In the genomic region with DNA sequence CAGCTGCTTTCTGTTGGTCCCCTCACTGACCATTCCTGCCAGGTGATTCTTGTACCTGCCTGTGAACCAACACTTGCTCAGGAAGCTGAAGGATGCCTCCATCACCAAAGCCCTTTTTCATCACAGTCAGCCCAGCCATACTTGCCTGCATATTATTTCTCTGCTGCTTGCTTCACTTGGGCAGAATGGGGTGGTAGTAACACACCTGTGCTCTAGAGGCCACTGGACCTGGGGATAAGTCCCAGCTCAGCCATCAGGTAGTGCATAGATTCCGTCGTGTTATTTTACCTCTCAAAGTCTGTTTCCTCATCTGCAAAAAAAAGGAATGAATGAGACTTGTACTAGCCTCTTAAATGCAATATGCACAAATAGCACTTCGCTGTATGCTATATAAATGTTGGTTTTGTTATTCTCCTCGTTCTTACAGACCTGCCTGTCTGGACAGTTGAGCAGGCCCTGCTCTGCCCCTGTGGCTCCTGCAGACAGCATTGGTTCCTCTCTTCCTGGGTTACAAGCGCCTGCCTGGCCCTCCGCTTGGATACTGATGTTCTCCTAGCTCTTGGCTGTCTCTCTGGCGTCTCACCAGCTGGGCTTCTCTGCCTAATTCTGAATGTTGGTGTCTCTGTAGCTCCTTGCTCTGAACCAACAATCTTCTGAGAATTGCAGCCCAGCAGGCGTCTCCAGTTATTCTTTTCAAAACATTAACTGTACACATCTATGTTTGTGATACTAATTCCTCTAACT, we compare ENCODE assay signal across 25 cellular contexts.
DNase-seq lines count a peak whose midpoint lies in the region; ATAC-seq, FAIRE-seq and TF ChIP-seq lines count a peak whose summit lies in the region.
"Had no signal": no experiment of that assay in that cellular context is flagged by ENCODE, and none has a peak within 500 bp of the region (broad histone marks: within the 10 kb centered on the region; RNA-seq: fewer than 3 reads in every experiment).

No MANE protein-coding gene starts in this region.

- BruUV-seq in HepG2 (replicated peaks; lab: Mats Ljungman, UMichigan): no TSS peak

- no peak overlapping the region for H3K4me2 ChIP-seq in HepG2 (ENCODE audit: low read depth, low read length)
- H3K4me2 ChIP-seq: BLaER1, PC-9 had no signal

- H3K27ac ChIP-seq in HepG2 (ENCODE audit: extremely low read length, insufficient read depth, low read length): no peak overlapping the region
- no peak overlapping the region for H3K27ac ChIP-seq in right lobe of liver
- no peak overlapping the region for H3K27ac ChIP-seq in testis
- H3K27ac ChIP-seq: BLaER1, HL-60, PC-9, SJSA1 had no signal

- H3K36me3 ChIP-seq in HepG2 (replicated peaks in 1 of 2; ENCODE audit: control insufficient read depth in 1 of 2, insufficient read depth in 2 of 2, low read length in 2 of 2) (no peaks in the 10 kb centered on the region), right lobe of liver (no peaks in the 10 kb centered on the region), testis (ENCODE audit: low read depth, missing control alignments) (no peaks in the 10 kb centered on the region)
- H3K36me3 ChIP-seq: BLaER1, SJSA1 had no signal

- intact Hi-C loops in HepG2 (cut with micrococcal nuclease; ENCODE audit: unreplicated experiment) (no loop called here), right lobe of liver (cut with DNase I) (no loop called here), testis (cut with DNase I; ENCODE audit: low total_unique reads) (no loop called here)

- TF ChIP-seq EP300 in HepG2 (IDR thresholded peaks at IDR 0.05; ENCODE audit: low read depth in 2 of 2, low read length in 2 of 2) (no peak), HepG2 (CRISPR knock-in tag; IDR thresholded peaks at IDR 0.05; ENCODE audit: borderline replicate concordance) (no peak)

- 31% methylated on average over 8 of the region's 8 CpGs for WGBS in HepG2 (ENCODE audit: low lambda C conversion rate)
- 77% methylated on average over 8 of the region's 8 CpGs for WGBS in right lobe of liver (ENCODE audit: insufficient coverage, low coverage, low lambda C conversion rate, missing lambda C conversion rate)
- WGBS in testis, 2 donors: 62 to 87% methylated on average over 8 of the region's 8 CpGs

- ATAC-seq in HepG2: peak; percentile 60
- ATAC-seq in right lobe of liver: no peak
- ATAC-seq in WTC11: peak; percentile 67
- ATAC-seq in GM19463 (IDR thresholded peaks at IDR 0.05; ENCODE audit: unreplicated experiment): no peak
- ATAC-seq: Right ventricle myocardium inferior had no signal

- TF ChIP-seq RAD21 in HepG2 (CRISPR knock-in tag; IDR thresholded peaks at IDR 0.05): no peak

- no peak overlapping the region for H2AFZ ChIP-seq in HepG2 (ENCODE audit: low read length)
- H2AFZ ChIP-seq: PC-9 had no signal

- H3K4me1 Mint-ChIP-seq in WTC11: peaks cover 3% of the 10 kb centered on the region; the same call in 1 of the 2 replicates
- H3K4me1 Mint-ChIP-seq: CD4-positive, alpha-beta memory T cell had no signal

- no peak for DNase-seq in HepG2 (ENCODE audit: low spot score)
- DNase-seq in right lobe of liver: no peak
- DNase-seq in WTC11 (ENCODE audit: low spot score): no peak
- peak; percentile 48 for DNase-seq in islet precursor cell
- DNase-seq in testis: peak; percentile 58
- DNase-seq in C1 segment of cervical spinal cord (lab: John Stamatoyannopoulos, UW): no peak
- DNase-seq in SKM-1 treated with dmso at 0.1 percent for 144 hours (lab: John Stamatoyannopoulos, UW; ENCODE audit: unreplicated experiment): no peak
- DNase-seq: CD4-positive, alpha-beta memory T cell; COR-L47; DMS79; EL; GF-D8; NCI-H1048; NCI-H1417 treated with DMSO at 0.1 percent for 48 hours; NCI-H1694 treated with DMSO at 0.1 percent for 48 hours; NCI-H2081; NCI-H2227 treated with DMSO at 0.1 percent for 48 hours; NCI-H526 treated with DMSO at 0.1 percent for 48 hours; PC-9 had no signal

- H3K4me1 ChIP-seq in HepG2 (ENCODE audit: insufficient read depth, low read length) (peaks cover 57% of the 10 kb centered on the region), right lobe of liver (peaks cover 0 to 7% (median 0%) of the 10 kb centered on the region in 4 donors), testis (no peaks in the 10 kb centered on the region)
- H3K4me1 ChIP-seq: BLaER1, SJSA1 had no signal

- no peaks in the 10 kb centered on the region for H4K20me1 ChIP-seq in HepG2 (ENCODE audit: insufficient read depth, low read length)
- H4K20me1 ChIP-seq: BLaER1 had no signal

- no peak overlapping the region for H3K9ac ChIP-seq in HepG2 (ENCODE audit: insufficient read depth, low read depth, low read length)
- H3K9ac ChIP-seq: BLaER1 had no signal

- H3K27ac Mint-ChIP-seq in WTC11: no peak overlapping the region
- H3K27ac Mint-ChIP-seq: CD4-positive, alpha-beta memory T cell had no signal

- TF ChIP-seq CTCF in HepG2 (CRISPR knock-in tag; IDR thresholded peaks at IDR 0.05) (no peak), right lobe of liver (IDR thresholded peaks at IDR 0.05) (no peak), WTC11 (IDR thresholded peaks at IDR 0.05) (no peak), testis (IDR thresholded peaks at IDR 0.05) (no peak)

- FAIRE-seq in HepG2 (lab: Jason Lieb, UNC): no peak
- FAIRE-seq: GM12891 had no signal

- no peaks in the 10 kb centered on the region for H3K9me3 Mint-ChIP-seq in WTC11
- H3K9me3 Mint-ChIP-seq: CD4-positive, alpha-beta memory T cell had no signal

- H3K27me3 ChIP-seq in HepG2 (ENCODE audit: control insufficient read depth in 1 of 2, insufficient read depth in 2 of 2, low read length in 2 of 2): peaks cover 2 to 23% of the 10 kb centered on the region in 2 experiments; a peak in 3 of 5 replicates
- no peaks in the 10 kb centered on the region for H3K27me3 ChIP-seq in right lobe of liver
- no peaks in the 10 kb centered on the region for H3K27me3 ChIP-seq in testis
- H3K27me3 ChIP-seq: BLaER1 had no signal

- H3K4me3 ChIP-seq in HepG2 (replicated peaks in 1 of 3; ENCODE audit: insufficient read depth in 1 of 3, low read depth in 2 of 3, low read length in 3 of 3) (no peak overlapping the region), right lobe of liver (no peak overlapping the region), testis (no peak overlapping the region)
- H3K4me3 ChIP-seq: BLaER1, PC-9, SJSA1 had no signal

- no peaks in the 10 kb centered on the region for H3K36me3 Mint-ChIP-seq in WTC11
- H3K36me3 Mint-ChIP-seq: CD4-positive, alpha-beta memory T cell had no signal

- peaks cover 3% of the 10 kb centered on the region for H3K27me3 Mint-ChIP-seq in WTC11 (ENCODE audit: low read depth)

- POLR2A ChIA-PET in HepG2 (lab: Yijun Ruan, JAX) (no interaction called here), WTC11 (lab: Charles Lee) (no interaction called here)

- in situ Hi-C loops in HepG2 (cut with HindIII; ENCODE audit: extremely low pct_ligation_motif_present, low pct_unique_long_range_greater_than_20kb): no loop called here

- CTCF ChIA-PET in HepG2 (lab: Yijun Ruan, JAX; ENCODE audit: low intra/inter-chr PET ratio, low total read pairs) (no interaction called here), WTC11 (lab: Charles Lee) (interaction anchor here (1.0 to 3.2 kb wide), 6 partner anchors 9 to 141 kb away, joined by 3 to 17 read pairs (median 6); no protein-coding TSS in a partner anchor)

- H3K79me2 ChIP-seq in HepG2 (ENCODE audit: insufficient read depth, low read length): no peaks in the 10 kb centered on the region

- H3K4me3 Mint-ChIP-seq in WTC11: no peak overlapping the region

- TF ChIP-seq POLR2A in HepG2 (IDR thresholded peaks at IDR 0.05; ENCODE audit: insufficient read depth in 1 of 2, low read depth in 2 of 2, low read length in 2 of 2) (no peak), right lobe of liver (IDR thresholded peaks at IDR 0.05) (no peak), testis (IDR thresholded peaks at IDR 0.05) (no peak)

- no peaks in the 10 kb centered on the region for H3K9me3 ChIP-seq in HepG2 (ENCODE audit: low read length)
- H3K9me3 ChIP-seq in right lobe of liver: no peaks in the 10 kb centered on the region
- no peaks in the 10 kb centered on the region for H3K9me3 ChIP-seq in testis
- H3K9me3 ChIP-seq: BLaER1, SJSA1 had no signal

TF ChIP-seq in WTC11, 78 proteins besides CTCF, POLR2A, EP300 and RAD21 (continues in another document):
- TF ChIP-seq CREM (CRISPR knock-in tag; IDR thresholded peaks at IDR 0.05): no peak
- TF ChIP-seq TCF7 (CRISPR knock-in tag; IDR thresholded peaks at IDR 0.05; ENCODE audit: low read depth): no peak
- TF ChIP-seq, protein P1, sequence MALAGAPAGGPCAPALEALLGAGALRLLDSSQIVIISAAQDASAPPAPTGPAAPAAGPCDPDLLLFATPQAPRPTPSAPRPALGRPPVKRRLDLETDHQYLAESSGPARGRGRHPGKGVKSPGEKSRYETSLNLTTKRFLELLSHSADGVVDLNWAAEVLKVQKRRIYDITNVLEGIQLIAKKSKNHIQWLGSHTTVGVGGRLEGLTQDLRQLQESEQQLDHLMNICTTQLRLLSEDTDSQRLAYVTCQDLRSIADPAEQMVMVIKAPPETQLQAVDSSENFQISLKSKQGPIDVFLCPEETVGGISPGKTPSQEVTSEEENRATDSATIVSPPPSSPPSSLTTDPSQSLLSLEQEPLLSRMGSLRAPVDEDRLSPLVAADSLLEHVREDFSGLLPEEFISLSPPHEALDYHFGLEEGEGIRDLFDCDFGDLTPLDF (CRISPR knock-in tag; IDR thresholded peaks at IDR 0.05): no peak
- no peak for TF ChIP-seq SOX15 (CRISPR knock-in tag; IDR thresholded peaks at IDR 0.05)
- TF ChIP-seq, protein P2, sequence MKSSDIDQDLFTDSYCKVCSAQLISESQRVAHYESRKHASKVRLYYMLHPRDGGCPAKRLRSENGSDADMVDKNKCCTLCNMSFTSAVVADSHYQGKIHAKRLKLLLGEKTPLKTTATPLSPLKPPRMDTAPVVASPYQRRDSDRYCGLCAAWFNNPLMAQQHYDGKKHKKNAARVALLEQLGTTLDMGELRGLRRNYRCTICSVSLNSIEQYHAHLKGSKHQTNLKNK (CRISPR knock-in tag; IDR thresholded peaks at IDR 0.05): no peak
- no peak for TF ChIP-seq SMAD3 (CRISPR knock-in tag; IDR thresholded peaks at IDR 0.05; ENCODE audit: borderline replicate concordance)
- no peak for TF ChIP-seq CREB1 (CRISPR knock-in tag; IDR thresholded peaks at IDR 0.05)
- TF ChIP-seq ZNF263 (CRISPR knock-in tag; IDR thresholded peaks at IDR 0.05; ENCODE audit: low read depth): no peak
- TF ChIP-seq SP1 (CRISPR knock-in tag; conservative IDR thresholded peaks at IDR 0.05): no peak
- no peak for TF ChIP-seq NR1H2 (CRISPR knock-in tag; IDR thresholded peaks at IDR 0.05)
- TF ChIP-seq SMAD4 (CRISPR knock-in tag; IDR thresholded peaks at IDR 0.05): no peak
- TF ChIP-seq ELF4 (CRISPR knock-in tag; IDR thresholded peaks at IDR 0.05; ENCODE audit: low read depth): no peak
- TF ChIP-seq NR2C2 (CRISPR knock-in tag; IDR thresholded peaks at IDR 0.05): no peak
- TF ChIP-seq TEAD4 (CRISPR knock-in tag; IDR thresholded peaks at IDR 0.05): no peak
- no peak for TF ChIP-seq JUN (CRISPR knock-in tag; IDR thresholded peaks at IDR 0.05)
- no peak for TF ChIP-seq ZNF219 (CRISPR knock-in tag; IDR thresholded peaks at IDR 0.05; ENCODE audit: borderline replicate concordance)
- TF ChIP-seq KAT7 (CRISPR knock-in tag; IDR thresholded peaks at IDR 0.05; ENCODE audit: borderline replicate concordance): no peak

Comparison
In these comparisons a context has a peak if more than half of its experiments do, and no peak if none do; other contexts are left out.
1. ATAC-seq: peak in HepG2 (single experiment) and WTC11 (single experiment); none in right lobe of liver (0 of 4) and GM19463 (single experiment).
2. DNase-seq: peak in islet precursor cell (single experiment) and testis (single experiment); none in HepG2 (single experiment), right lobe of liver (0 of 3), WTC11 (single experiment), C1 segment of cervical spinal cord (0 of 14) and SKM-1 treated with dmso at 0.1 percent for 144 hours (single experiment).